ENCODE assay signal across 14 cellular contexts in genomic region chr1:40876891-40877290, GRCh38. TPM values are rescaled to one million over a fixed set of nuclear protein-coding genes. Genes with fewer than 3 reads are reported as not detected.
DNase-seq lines count a peak whose midpoint lies in the region; ATAC-seq and TF ChIP-seq lines count a peak whose summit lies in the region.
"Had no signal": no experiment of that assay in that cellular context is flagged by ENCODE, and none has a peak within 500 bp of the region (broad histone marks: within the 10 kb centered on the region; RNA-seq: fewer than 3 reads in every experiment).

No MANE protein-coding gene starts in this region.

- intact Hi-C loops in HCT116 (cut with micrococcal nuclease) (loop anchor here (2.0 kb wide), 1 partner anchor 22 kb away; no protein-coding TSS in a partner anchor), body of pancreas (cut with DNase I) (no loop called here), natural killer cell (cut with micrococcal nuclease) (no loop called here)

- peak overlapping the region; percentile 49; the same call in 1 of the 2 replicates for H3K9ac ChIP-seq in HCT116 (ENCODE audit: low read length)

- H3K36me3 ChIP-seq in HCT116 (ENCODE audit: control insufficient read depth in 1 of 2, insufficient read depth in 2 of 2, low read length in 2 of 2) = no peaks in the 10 kb centered on the region
- H3K36me3 ChIP-seq in body of pancreas (replicated peaks in 1 of 2; ENCODE audit: insufficient read depth in 1 of 2, low read depth in 2 of 2) = no peaks in the 10 kb centered on the region
- H3K36me3 ChIP-seq: lower lobe of right lung had no signal

- ATAC-seq in HCT116 (no peak), body of pancreas (no peak), natural killer cell (no peak), HG03039 (IDR thresholded peaks at IDR 0.05; ENCODE audit: unreplicated experiment) (no peak), HG02610 (IDR thresholded peaks at IDR 0.05; ENCODE audit: unreplicated experiment) (no peak)
- ATAC-seq: Right ventricle myocardium inferior had no signal

- H3K4me2 ChIP-seq in HCT116 (ENCODE audit: low read length) = peak overlapping the region; percentile 66

- peaks cover 34 to 42% of the 10 kb centered on the region in 2 donors for H3K4me1 Mint-ChIP-seq in natural killer cell
- H3K4me1 Mint-ChIP-seq: B cell had no signal

- WGBS in body of pancreas, 2 donors = 88 to 95% methylated on average over 1 of the region's 1 CpG

- H3K36me3 Mint-ChIP-seq in natural killer cell = no peaks in the 10 kb centered on the region

- POLR2A ChIA-PET in HCT116 (lab: Charles Lee) = interaction anchor here (0.6 to 2.8 kb wide), 7 partner anchors 10 to 71 kb away, joined by 3 to 12 read pairs (median 7); partner anchors contain the start of gene CITED4

- H3K9me2 ChIP-seq in HCT116 (ENCODE audit: insufficient read depth) = no peaks in the 10 kb centered on the region

- TF ChIP-seq CTCF in HCT116 (IDR thresholded peaks at IDR 0.05 in 2 of 3, conservative IDR thresholded peaks at IDR 0.05 in 1 of 3; ENCODE audit: borderline replicate concordance in 1 of 3, insufficient read depth in 1 of 3, low read depth in 2 of 3, low read length in 2 of 3) (no peak), body of pancreas (IDR thresholded peaks at IDR 0.05) (no peak), natural killer cell (IDR thresholded peaks at IDR 0.05) (no peak)

- CTCF ChIA-PET in HCT116 (lab: Charles Lee) = interaction anchor here (0.8 to 2.0 kb wide), 4 partner anchors 10 to 74 kb away, joined by 3 to 9 read pairs (median 7); no protein-coding TSS in a partner anchor

- H3K79me2 ChIP-seq in HCT116 (ENCODE audit: insufficient read depth, low read length) = no peaks in the 10 kb centered on the region

- H3K27ac Mint-ChIP-seq in natural killer cell = peak overlapping the region; percentile 76 to 86
- H3K27ac Mint-ChIP-seq: B cell had no signal

- peak; percentile 41 for DNase-seq in A172 (ENCODE audit: low spot score)
- DNase-seq in HCT116 (ENCODE audit: low read depth, low spot score) = no peak
- DNase-seq in body of pancreas = no peak
- no peak for DNase-seq in natural killer cell
- no peak for DNase-seq in AG08395 (ENCODE audit: low spot score)
- no peak for DNase-seq in NCI-H187 (lab: John Stamatoyannopoulos, UW)
- DNase-seq: activated T-cell treated with anti-CD3 and anti-CD28 coated beads, Interleukin-2, amount 50 U/mL, for 24 hours; DMS79 treated with DMSO at 0.1 percent for 48 hours; lower lobe of right lung; NCI-H510A treated with DMSO at 0.1 percent for 48 hours had no signal

- H3K27ac ChIP-seq in HCT116 (ENCODE audit: low read depth, low read length) (peak overlapping the region; percentile 43), body of pancreas (peak overlapping the region; percentile 25 to 74 (median 54))

- H3K4me3 Mint-ChIP-seq in natural killer cell = no peak overlapping the region
- H3K4me3 Mint-ChIP-seq: activated T-cell treated with anti-CD3 and anti-CD28 coated beads, Interleukin-2, amount 50 U/mL, for 24 hours; B cell had no signal

- peaks cover 36 to 82% of the 10 kb centered on the region in 2 experiments for H3K4me1 ChIP-seq in HCT116 (ENCODE audit: control insufficient read depth in 1 of 2, insufficient read depth in 2 of 2, low read length in 2 of 2)
- peaks cover 11% of the 10 kb centered on the region for H3K4me1 ChIP-seq in body of pancreas

- RAD21 ChIA-PET in HCT116 (lab: Charles Lee; ENCODE audit: low non-redundant PET in 1 of 2, low total read pairs in 2 of 2, uncharacterized antibody in 2 of 2, unreplicated experiment in 2 of 2) = no interaction called here

- H2AFZ ChIP-seq in HCT116 (ENCODE audit: low read depth, low read length, poor library complexity, severe bottlenecking) = peak overlapping the region; percentile 20

- TF ChIP-seq RAD21 in HCT116 (IDR thresholded peaks at IDR 0.05; ENCODE audit: low read depth) = no peak

- no peak overlapping the region for H3K4me3 ChIP-seq in HCT116 (replicated peaks in 1 of 2; ENCODE audit: low read depth in 1 of 2, low read length in 2 of 2)
- no peak overlapping the region for H3K4me3 ChIP-seq in body of pancreas
- H3K4me3 ChIP-seq: lower lobe of right lung had no signal

- H3K9me3 ChIP-seq in HCT116 (ENCODE audit: control insufficient read depth in 1 of 2, insufficient read depth in 1 of 2, low read depth in 1 of 2, low read length in 2 of 2) = no peaks in the 10 kb centered on the region
- peaks cover 0 to 4% (median 0%) of the 10 kb centered on the region in 3 donors for H3K9me3 ChIP-seq in body of pancreas

- H3K9me3 Mint-ChIP-seq in natural killer cell = no peaks in the 10 kb centered on the region

- no peaks in the 10 kb centered on the region for H4K20me1 ChIP-seq in HCT116 (ENCODE audit: insufficient read depth)

- H3K27me3 ChIP-seq in HCT116 (ENCODE audit: insufficient read depth, low read length) = no peaks in the 10 kb centered on the region
- no peaks in the 10 kb centered on the region for H3K27me3 ChIP-seq in body of pancreas

- H3K27me3 Mint-ChIP-seq in natural killer cell (ENCODE audit: low read depth in 2 of 2) = peaks cover 0 to 3% of the 10 kb centered on the region in 2 donors

- TF ChIP-seq POLR2A in HCT116 (IDR thresholded peaks at IDR 0.05; ENCODE audit: borderline replicate concordance, extremely low read depth, insufficient read depth, insufficient read length) (no peak), body of pancreas (IDR thresholded peaks at IDR 0.05) (no peak)

- BruUV-seq in HCT116 (replicated peaks; lab: Mats Ljungman, UMichigan) = no TSS peak

TF ChIP-seq in HCT116, 20 proteins besides CTCF, POLR2A, EP300 and RAD21:
- TF ChIP-seq CBX3 (IDR thresholded peaks at IDR 0.05; ENCODE audit: low read depth) (no peak), MAX (IDR thresholded peaks at IDR 0.05) (no peak), CEBPB (IDR thresholded peaks at IDR 0.05; ENCODE audit: low read depth) (no peak), SIN3A (IDR thresholded peaks at IDR 0.05; ENCODE audit: low read depth) (peak; percentile 33; the same call in 1 of the 2 replicates), ELF1 (IDR thresholded peaks at IDR 0.05; ENCODE audit: borderline replicate concordance, low read depth) (no peak)

RNA-seq across cellular contexts. Expression of gene CITED4, which starts 14.7 kb away (rescaled TPM):
- 4.1 and 5.3 TPM in 2 replicates for total RNA-seq in A172 (2014; rRNA removed; shearing (Covaris generic))
- 7.8 TPM for total RNA-seq in HCT116 (2021; ENCODE audit: unreplicated experiment)
- 4.3 and 6.8 TPM in 2 replicates for polyA plus RNA-seq in HCT116 (2012)
- 100 to 1,000 TPM; 180 to 465 TPM for total RNA-seq in body of pancreas
- 1 to 10 TPM; 3.5 to 7.7 (median 4.9) TPM for total RNA-seq in natural killer cell

Comparison
In these comparisons a context has a peak if more than half of its experiments do, and no peak if none do; other contexts are left out.
1. RNA of gene CITED4, which starts 14.7 kb away (total RNA-seq): 180 to 465 TPM in body of pancreas; 7.8 TPM in HCT116 (single experiment), 4.1 to 5.3 TPM in A172 and 3.5 to 7.7 TPM in natural killer cell; every median in the first group is over 10 times any median in the second.